2 cellular contexts compared by ENCODE assay signal in genomic region chr16:88500255-88500661, GRCh38.
A peak's percentile ranks its signal among the peaks of the same experiment; 100 is the strongest.
TF ChIP-seq lines count a peak whose summit lies in the region.

No MANE protein-coding gene starts in this region.

TF ChIP-seq in K562, 482 proteins besides CTCF, POLR2A, EP300 and RAD21:
- TF ChIP-seq RBFOX2 (IDR thresholded peaks at IDR 0.05; ENCODE audit: low read depth, low read length) (0 out of 2 replicates have a peak, but pooled peaks have one; percentile 7), VEZF1 (CRISPR knock-in tag; IDR thresholded peaks at IDR 0.05) (0 out of 2 replicates have a peak, but pooled peaks have one; percentile 7), NR4A1 (CRISPR knock-in tag; IDR thresholded peaks at IDR 0.05) (peak; percentile 24; the same call in 1 of the 2 replicates), NR4A1 (tag; IDR thresholded peaks at IDR 0.05) (no peak), KDM5B (IDR thresholded peaks at IDR 0.05; ENCODE audit: insufficient replicate concordance, low read depth, low read length) (no peak), ZNF740 (CRISPR knock-in tag; IDR thresholded peaks at IDR 0.05) (peak; percentile 63; the same call in 1 of the 2 replicates), ZNF740 (tag; IDR thresholded peaks at IDR 0.05) (no peak), FOXA3 (CRISPR knock-in tag; conservative IDR thresholded peaks at IDR 0.05 in 1 of 2, IDR thresholded peaks at IDR 0.05 in 1 of 2) (no peak), NR3C1 (CRISPR knock-in tag; IDR thresholded peaks at IDR 0.05) (no peak), ZNF592 (IDR thresholded peaks at IDR 0.05) (peak; percentile 46), POLR2G (IDR thresholded peaks at IDR 0.05; ENCODE audit: low read depth, low read length) (peak; percentile 51; the same call in 1 of the 2 replicates), YY1 (IDR thresholded peaks at IDR 0.05; ENCODE audit: borderline replicate concordance in 1 of 3, control insufficient read depth in 1 of 3, extremely low read depth in 1 of 3, insufficient read depth in 3 of 3, insufficient read length in 1 of 3, insufficient replicate concordance in 2 of 3, low read depth in 1 of 3, low read length in 2 of 3) (no peak), DPF2 (IDR thresholded peaks at IDR 0.05) (no peak), ZBTB33 (CRISPR knock-in tag; IDR thresholded peaks at IDR 0.05) (peak; percentile 72), CHD2 (IDR thresholded peaks at IDR 0.05; ENCODE audit: low read depth, low read length) (no peak)

TF ChIP-seq in liver, 16 proteins besides CTCF, POLR2A, EP300 and RAD21:
- TF ChIP-seq FOXA1 (IDR thresholded peaks at IDR 0.05): no peak
- TF ChIP-seq YY1 (IDR thresholded peaks at IDR 0.05): no peak
- TF ChIP-seq RXRA (IDR thresholded peaks at IDR 0.05): peak; percentile 44 to 72
- TF ChIP-seq HNF4A (conservative IDR thresholded peaks at IDR 0.05): peak in 1 of 2 donors; percentile 35
- peak; percentile 15 for TF ChIP-seq REST (IDR thresholded peaks at IDR 0.05)
